24 cellular contexts compared by ENCODE assay signal in the genomic region with DNA sequence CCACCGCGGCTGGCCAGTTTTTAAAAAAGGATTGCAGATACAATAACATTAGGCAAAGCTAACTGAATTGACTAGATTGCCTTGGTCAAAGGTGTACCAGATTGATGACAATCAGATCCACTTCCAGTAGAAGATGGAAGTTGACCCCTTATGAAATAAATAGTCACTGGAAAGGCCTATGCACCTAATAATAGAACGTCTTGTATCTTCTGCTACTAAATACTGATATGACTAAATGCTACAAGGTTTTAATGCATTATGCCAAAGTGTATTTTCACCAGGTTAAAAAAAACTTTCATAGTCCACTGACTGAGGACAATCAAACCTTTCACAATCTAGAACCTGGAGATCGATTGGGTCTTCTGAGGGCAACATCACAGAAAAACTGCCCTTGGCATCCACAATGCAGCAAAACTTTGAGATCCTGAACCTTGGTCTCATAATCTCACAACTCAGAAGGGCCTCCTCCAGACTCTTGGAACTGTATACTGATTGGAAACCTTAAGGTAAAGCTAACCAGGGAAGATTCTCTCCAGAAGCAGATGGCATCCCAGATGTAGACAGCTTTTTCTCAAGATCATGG. TPM values are rescaled to one million over a fixed set of nuclear protein-coding genes. Genes with fewer than 3 reads are reported as not detected.
DNase-seq lines count a peak whose midpoint lies in the region; ATAC-seq, FAIRE-seq and TF ChIP-seq lines count a peak whose summit lies in the region.
"Had no signal": no experiment of that assay in that cellular context is flagged by ENCODE, and none has a peak within 500 bp of the region (broad histone marks: within the 10 kb centered on the region; RNA-seq: fewer than 3 reads in every experiment).

No MANE protein-coding gene starts in this region.

- no peaks in the 10 kb centered on the region for H3K27me3 Mint-ChIP-seq in activated CD4-positive, alpha-beta T cell treated with anti-CD3 and anti-CD28 coated beads, Interleukin-2, amount 10 ng/mL, durations not matched to agents 7 days and 5 days
- H3K27me3 Mint-ChIP-seq: CD4-positive, alpha-beta T cell had no signal

- CTCF ChIA-PET in HepG2 (lab: Yijun Ruan, JAX; ENCODE audit: low intra/inter-chr PET ratio, low total read pairs) = no interaction called here
- CTCF ChIA-PET in activated CD4-positive, alpha-beta T cell treated with anti-CD3 and anti-CD28 coated beads, Interleukin-2, amount 10 ng/mL, durations not matched to agents 7 days and 5 days (lab: Charles Lee) = interaction anchor here (1.4 to 2.0 kb wide), 2 partner anchors 12 to 127 kb away, joined by 3 to 11 read pairs; no protein-coding TSS in a partner anchor

- 9% methylated on average over 4 of the region's 4 CpGs for WGBS in HepG2 (ENCODE audit: low lambda C conversion rate)

- H3K4me3 ChIP-seq in HepG2 (replicated peaks in 1 of 3; ENCODE audit: insufficient read depth in 1 of 3, low read depth in 2 of 3, low read length in 3 of 3) = no peak overlapping the region
- H3K4me3 ChIP-seq: A549; BLaER1 treated with 17β-estradiol and CSF1 and Interleukin-3, amounts not matched to agents 10 nM and 100 nM; GM12878; GM23248 had no signal

- no peaks in the 10 kb centered on the region for H3K36me3 Mint-ChIP-seq in activated CD4-positive, alpha-beta T cell treated with anti-CD3 and anti-CD28 coated beads, Interleukin-2, amount 10 ng/mL, durations not matched to agents 7 days and 5 days (ENCODE audit: low read depth)
- H3K36me3 Mint-ChIP-seq: CD14-positive monocyte; CD8-positive, alpha-beta memory T cell had no signal

- no peak overlapping the region for H3K9ac ChIP-seq in HepG2 (ENCODE audit: insufficient read depth, low read depth, low read length)
- H3K9ac ChIP-seq: BLaER1 treated with 17β-estradiol and CSF1 and Interleukin-3, amounts not matched to agents 10 nM and 100 nM; GM23248 had no signal

- no peaks in the 10 kb centered on the region for H3K4me1 Mint-ChIP-seq in activated CD4-positive, alpha-beta T cell treated with anti-CD3 and anti-CD28 coated beads, Interleukin-2, amount 10 ng/mL, durations not matched to agents 7 days and 5 days
- H3K4me1 Mint-ChIP-seq: CD8-positive, alpha-beta memory T cell had no signal

- peak; percentile 55 for FAIRE-seq in D721Med (lab: Jason Lieb, UNC)
- FAIRE-seq in HepG2 (lab: Jason Lieb, UNC) = no peak
- FAIRE-seq: A549, GM12878, GM19239, H1 had no signal

- intact Hi-C loops in HepG2 (cut with micrococcal nuclease; ENCODE audit: unreplicated experiment) = no loop called here

- H3K27ac ChIP-seq in HepG2 (ENCODE audit: extremely low read length, insufficient read depth, low read length) = no peak overlapping the region
- H3K27ac ChIP-seq: A549; BLaER1 treated with 17β-estradiol and CSF1 and Interleukin-3, amounts not matched to agents 10 nM and 100 nM; GM23248 had no signal

- no peak for TF ChIP-seq POLR2A in HepG2 (IDR thresholded peaks at IDR 0.05; ENCODE audit: insufficient read depth in 1 of 2, low read depth in 2 of 2, low read length in 2 of 2)

- TF ChIP-seq RAD21 in HepG2 (CRISPR knock-in tag; IDR thresholded peaks at IDR 0.05) = no peak

- H3K79me2 ChIP-seq in HepG2 (ENCODE audit: insufficient read depth, low read length) = no peaks in the 10 kb centered on the region

- no TSS peak for BruUV-seq in HepG2 (replicated peaks; lab: Mats Ljungman, UMichigan)

- no peaks in the 10 kb centered on the region for H3K27me3 ChIP-seq in HepG2 (ENCODE audit: control insufficient read depth in 1 of 2, insufficient read depth in 2 of 2, low read length in 2 of 2)
- H3K27me3 ChIP-seq: BE2C; BLaER1 treated with 17β-estradiol and CSF1 and Interleukin-3, amounts not matched to agents 10 nM and 100 nM had no signal

- H3K4me1 ChIP-seq in HepG2 (ENCODE audit: insufficient read depth, low read length) = peaks cover 13% of the 10 kb centered on the region
- H3K4me1 ChIP-seq: A549; BE2C; BLaER1 treated with 17β-estradiol and CSF1 and Interleukin-3, amounts not matched to agents 10 nM and 100 nM had no signal

- no peaks in the 10 kb centered on the region for H3K36me3 ChIP-seq in HepG2 (replicated peaks in 1 of 2; ENCODE audit: control insufficient read depth in 1 of 2, insufficient read depth in 2 of 2, low read length in 2 of 2)
- H3K36me3 ChIP-seq: BE2C; BLaER1 treated with 17β-estradiol and CSF1 and Interleukin-3, amounts not matched to agents 10 nM and 100 nM had no signal

- in situ Hi-C loops in HepG2 (cut with HindIII; ENCODE audit: extremely low pct_ligation_motif_present, low pct_unique_long_range_greater_than_20kb) = no loop called here

- no peaks in the 10 kb centered on the region for H4K20me1 ChIP-seq in HepG2 (ENCODE audit: insufficient read depth, low read length)
- H4K20me1 ChIP-seq: BLaER1 treated with 17β-estradiol and CSF1 and Interleukin-3, amounts not matched to agents 10 nM and 100 nM had no signal

- no peaks in the 10 kb centered on the region for H3K9me3 ChIP-seq in HepG2 (ENCODE audit: low read length)
- H3K9me3 ChIP-seq: A549; BE2C; BLaER1 treated with 17β-estradiol and CSF1 and Interleukin-3, amounts not matched to agents 10 nM and 100 nM had no signal

- TF ChIP-seq CTCF in D721Med (IDR thresholded peaks at IDR 0.05; ENCODE audit: insufficient read depth, missing control alignments) (no peak), HepG2 (CRISPR knock-in tag; IDR thresholded peaks at IDR 0.05) (no peak)

- POLR2A ChIA-PET in HepG2 (lab: Yijun Ruan, JAX) = no interaction called here
- POLR2A ChIA-PET in activated CD4-positive, alpha-beta T cell treated with anti-CD3 and anti-CD28 coated beads, Interleukin-2, amount 10 ng/mL, durations not matched to agents 7 days and 5 days (lab: Charles Lee) = no interaction called here

- H2AFZ ChIP-seq in HepG2 (ENCODE audit: low read length) = no peak overlapping the region
- H2AFZ ChIP-seq: GM23248 had no signal

- H3K9me3 Mint-ChIP-seq in activated CD4-positive, alpha-beta T cell treated with anti-CD3 and anti-CD28 coated beads, Interleukin-2, amount 10 ng/mL, durations not matched to agents 7 days and 5 days = no peaks in the 10 kb centered on the region
- H3K9me3 Mint-ChIP-seq: CD4-positive, alpha-beta T cell; CD8-positive, alpha-beta memory T cell had no signal

- no peak overlapping the region for H3K4me3 Mint-ChIP-seq in activated CD4-positive, alpha-beta T cell treated with anti-CD3 and anti-CD28 coated beads, Interleukin-2, amount 10 ng/mL, durations not matched to agents 7 days and 5 days
- H3K4me3 Mint-ChIP-seq: CD14-positive monocyte; CD4-positive, alpha-beta T cell; CD8-positive, alpha-beta memory T cell had no signal

- no peak for DNase-seq in D721Med (ENCODE audit: insufficient read length, low spot score)
- peak; percentile 17 for DNase-seq in NCI-H82 treated with DMSO at 0.1 percent for 48 hours (lab: John Stamatoyannopoulos, UW; ENCODE audit: unreplicated experiment)
- no peak for DNase-seq in HepG2 (ENCODE audit: low spot score)
- DNase-seq in activated CD4-positive, alpha-beta T cell treated with anti-CD3 and anti-CD28 coated beads, Interleukin-2, amount 10 ng/mL, durations not matched to agents 7 days and 5 days = no peak
- DNase-seq: 8988T; ACHN; AML-193; BE2C; CD4-positive, alpha-beta T cell; CD8-positive, alpha-beta memory T cell; DMS79; EL; GDM1; GM23248; H7; HCEC 1CT had no signal

- ATAC-seq in HepG2 = peak; percentile 52
- no peak for ATAC-seq in HG03354 (IDR thresholded peaks at IDR 0.05; ENCODE audit: poor library complexity, severe bottlenecking, unreplicated experiment)
- no peak for ATAC-seq in HG03521 (IDR thresholded peaks at IDR 0.05; ENCODE audit: unreplicated experiment)
- ATAC-seq: A549, GM12878 had no signal

- TF ChIP-seq EP300 in HepG2 (IDR thresholded peaks at IDR 0.05; ENCODE audit: low read depth in 2 of 2, low read length in 2 of 2) = no peak
- no peak for TF ChIP-seq EP300 in HepG2 (CRISPR knock-in tag; IDR thresholded peaks at IDR 0.05; ENCODE audit: borderline replicate concordance)

- no peak overlapping the region for H3K27ac Mint-ChIP-seq in activated CD4-positive, alpha-beta T cell treated with anti-CD3 and anti-CD28 coated beads, Interleukin-2, amount 10 ng/mL, durations not matched to agents 7 days and 5 days
- H3K27ac Mint-ChIP-seq: CD4-positive, alpha-beta T cell; CD8-positive, alpha-beta memory T cell had no signal

- H3K4me2 ChIP-seq in HepG2 (ENCODE audit: low read depth, low read length) = peak overlapping the region; percentile 27; the same call in 1 of the 2 replicates
- H3K4me2 ChIP-seq: A549; BLaER1 treated with 17β-estradiol and CSF1 and Interleukin-3, amounts not matched to agents 10 nM and 100 nM had no signal

RNA-seq across cellular contexts. Expression of a gene that starts 7.8 kb away (rescaled TPM):
- total RNA-seq in HepG2 (2016; rRNA removed; fragmentation: Illumina TruSeq; extraction: Trizol) = 17.1 and 26.2 TPM in 2 replicates
- 1.6 and 1.9 TPM in 2 replicates for total RNA-seq in HepG2 (2016; cell fraction: cytosol; rRNA removed; fragmentation: Illumina TruSeq; extraction: Trizol; ENCODE audit: low read depth)
- total RNA-seq in HepG2 (2016; cell fraction: insoluble cytoplasmic fraction; rRNA removed; fragmentation: Illumina TruSeq; extraction: Trizol) = 17.2 and 24.7 TPM in 2 replicates
- 6.4 and 7.5 TPM in 2 replicates for total RNA-seq in HepG2 (2016; cell fraction: membrane; rRNA removed; fragmentation: Illumina TruSeq; extraction: Trizol)
- total RNA-seq in HepG2 (2016; cell fraction: nucleus; rRNA removed; fragmentation: Illumina TruSeq; extraction: Trizol) = 10.1 and 10.3 TPM in 2 replicates
- 5.2 and 6.6 TPM in 2 replicates for polyA plus RNA-seq in HepG2 (2011; rRNA removed)
- polyA plus RNA-seq in HepG2 (2011; cell fraction: cytosol; rRNA removed) = 3.7 and 5.8 TPM in 2 replicates
- 1.4 and 1.8 TPM in 2 replicates for polyA plus RNA-seq in HepG2 (2011; cell fraction: nucleus; rRNA removed)
- polyA plus RNA-seq in HepG2 (2012) = 5.8 and 6.2 TPM in 2 replicates
- 0.75 and 0.76 TPM in 2 replicates for polyA plus RNA-seq in HepG2 (2016; cell fraction: cytosol; fragmentation: Illumina TruSeq; extraction: Trizol; ENCODE audit: low read depth)
- polyA plus RNA-seq in HepG2 (2016; cell fraction: insoluble cytoplasmic fraction; fragmentation: Illumina TruSeq; extraction: Trizol; ENCODE audit: low read depth) = 14.3 and 15.3 TPM in 2 replicates
- polyA plus RNA-seq in HepG2 (2016; cell fraction: membrane; fragmentation: Illumina TruSeq; extraction: Trizol; ENCODE audit: low read depth) = 1.9 and 2.2 TPM in 2 replicates
- polyA plus RNA-seq in HepG2 (2016; cell fraction: nucleus; fragmentation: Illumina TruSeq; extraction: Trizol; ENCODE audit: insufficient read depth, low read depth) = 9.4 and 10.1 TPM in 2 replicates
- 8.1 and 27.8 TPM in 2 replicates for polyA minus RNA-seq in HepG2 (2011; rRNA and poly(A)+ RNA removed; ENCODE audit: low replicate concordance)
- polyA minus RNA-seq in HepG2 (2011; cell fraction: cytosol; rRNA and poly(A)+ RNA removed) = 9.4 and 10.2 TPM in 2 replicates
- 7.9 and 9.2 TPM in 2 replicates for polyA minus RNA-seq in HepG2 (2011; cell fraction: nucleus; rRNA and poly(A)+ RNA removed)
- 10 to 100 TPM; 22.2 to 24.7 TPM for total RNA-seq in activated CD4-positive, alpha-beta T cell treated with anti-CD3 and anti-CD28 coated beads, Interleukin-2, amount 10 ng/mL, durations not matched to agents 7 days and 5 days

RNA-seq across cellular contexts. Expression of a gene that starts 45.3 kb away (rescaled TPM):
- total RNA-seq in HepG2 (2016; rRNA removed; fragmentation: Illumina TruSeq; extraction: Trizol) = 1.1 and 1.9 TPM in 2 replicates
- total RNA-seq in HepG2 (2016; cell fraction: cytosol; rRNA removed; fragmentation: Illumina TruSeq; extraction: Trizol; ENCODE audit: low read depth) = 0.30 TPM in 1 of 2 replicates, not detected in the other
- 1.5 and 2.0 TPM in 2 replicates for total RNA-seq in HepG2 (2016; cell fraction: insoluble cytoplasmic fraction; rRNA removed; fragmentation: Illumina TruSeq; extraction: Trizol)
- total RNA-seq in HepG2 (2016; cell fraction: membrane; rRNA removed; fragmentation: Illumina TruSeq; extraction: Trizol) = 0.56 and 0.72 TPM in 2 replicates
- total RNA-seq in HepG2 (2016; cell fraction: nucleus; rRNA removed; fragmentation: Illumina TruSeq; extraction: Trizol) = 1.6 and 1.8 TPM in 2 replicates
- polyA plus RNA-seq in HepG2 (2011; rRNA removed) = 1.1 and 1.3 TPM in 2 replicates
- 0.79 and 1.5 TPM in 2 replicates for polyA plus RNA-seq in HepG2 (2011; cell fraction: cytosol; rRNA removed)
- polyA plus RNA-seq in HepG2 (2011; cell fraction: nucleus; rRNA removed) = 0.96 and 1.2 TPM in 2 replicates
- 0.86 and 2.4 TPM in 2 replicates for polyA plus RNA-seq in HepG2 (2012)
- polyA plus RNA-seq in HepG2 (2016; cell fraction: cytosol; fragmentation: Illumina TruSeq; extraction: Trizol; ENCODE audit: low read depth) = 0.16 and 0.29 TPM in 2 replicates
- polyA plus RNA-seq in HepG2 (2016; cell fraction: insoluble cytoplasmic fraction; fragmentation: Illumina TruSeq; extraction: Trizol; ENCODE audit: low read depth) = 1.5 and 1.7 TPM in 2 replicates
- polyA plus RNA-seq in HepG2 (2016; cell fraction: membrane; fragmentation: Illumina TruSeq; extraction: Trizol; ENCODE audit: low read depth) = 0.36 and 0.65 TPM in 2 replicates
- polyA plus RNA-seq in HepG2 (2016; cell fraction: nucleus; fragmentation: Illumina TruSeq; extraction: Trizol; ENCODE audit: insufficient read depth, low read depth) = 1.5 and 2.9 TPM in 2 replicates
- 3.0 and 5.1 TPM in 2 replicates for polyA minus RNA-seq in HepG2 (2011; rRNA and poly(A)+ RNA removed; ENCODE audit: low replicate concordance)
- 1.1 and 1.5 TPM in 2 replicates for polyA minus RNA-seq in HepG2 (2011; cell fraction: cytosol; rRNA and poly(A)+ RNA removed)
- polyA minus RNA-seq in HepG2 (2011; cell fraction: nucleus; rRNA and poly(A)+ RNA removed) = 5.2 and 6.3 TPM in 2 replicates
- 1 to 10 TPM; 2.4 to 2.9 TPM for total RNA-seq in activated CD4-positive, alpha-beta T cell treated with anti-CD3 and anti-CD28 coated beads, Interleukin-2, amount 10 ng/mL, durations not matched to agents 7 days and 5 days
